ENCODE assay signal across 20 cellular contexts in the genomic region with DNA sequence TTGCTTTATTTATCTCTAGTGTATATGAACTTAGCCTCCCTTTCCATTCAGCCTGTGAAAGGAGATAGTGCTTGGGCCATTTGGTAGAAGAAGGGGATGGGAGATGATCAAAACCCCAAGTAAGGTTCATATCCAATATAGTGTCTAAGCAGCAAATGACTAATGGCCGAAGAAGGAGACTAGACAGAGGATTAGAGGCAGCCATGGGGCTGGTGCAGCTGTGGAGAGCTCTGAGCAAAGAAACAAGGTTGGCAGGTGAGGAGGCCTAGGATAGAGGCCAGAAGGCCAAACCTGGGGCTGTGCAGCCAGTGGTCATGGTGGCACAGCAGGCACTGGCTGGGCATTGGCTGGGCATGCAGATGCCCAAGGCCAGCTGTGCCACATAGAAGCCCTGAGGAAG. TPM values are rescaled to one million over a fixed set of nuclear protein-coding genes. Genes with fewer than 3 reads are reported as not detected.
DNase-seq lines count a peak whose midpoint lies in the region; ATAC-seq and TF ChIP-seq lines count a peak whose summit lies in the region.
"Had no signal": no experiment of that assay in that cellular context is flagged by ENCODE, and none has a peak within 500 bp of the region (broad histone marks: within the 10 kb centered on the region; RNA-seq: fewer than 3 reads in every experiment).

No MANE protein-coding gene starts in this region.

- H3K23ac ChIP-seq in neuronal stem cell (ENCODE audit: low read depth, low read length, poor library complexity): no peak overlapping the region

- no peaks in the 10 kb centered on the region for H3K36me3 ChIP-seq in CD4-positive, CD25-positive, alpha-beta regulatory T cell (ENCODE audit: control insufficient read depth, insufficient read depth, low read length)
- H3K36me3 ChIP-seq in Loucy (ENCODE audit: insufficient read depth, low read length) (no peaks in the 10 kb centered on the region), neuronal stem cell (replicated peaks in 1 of 2; ENCODE audit: control insufficient read depth in 2 of 2, insufficient read depth in 2 of 2, low read length in 2 of 2) (no peaks in the 10 kb centered on the region), GM23338 (ENCODE audit: insufficient read depth) (no peaks in the 10 kb centered on the region)
- H3K36me3 ChIP-seq: esophagus muscularis mucosa, Peyer's patch had no signal

- no peaks in the 10 kb centered on the region for H3F3A ChIP-seq in Loucy (ENCODE audit: low read depth)
- H3F3A ChIP-seq in GM23338 (replicated peaks; ENCODE audit: low read depth): no peaks in the 10 kb centered on the region

- H4K20me1 ChIP-seq in Loucy (ENCODE audit: insufficient read depth, low read length, poor library complexity, severe bottlenecking): no peaks in the 10 kb centered on the region
- no peaks in the 10 kb centered on the region for H4K20me1 ChIP-seq in GM23338 (replicated peaks; ENCODE audit: insufficient read depth)

- H3K9me3 ChIP-seq in CD4-positive, CD25-positive, alpha-beta regulatory T cell (ENCODE audit: control insufficient read depth in 2 of 2, low read length in 2 of 2): no peaks in the 10 kb centered on the region
- no peaks in the 10 kb centered on the region for H3K9me3 ChIP-seq in Loucy (ENCODE audit: insufficient read depth, low read depth, low read length)
- H3K9me3 ChIP-seq in neuronal stem cell (replicated peaks in 1 of 2; ENCODE audit: control insufficient read depth in 2 of 2, insufficient read depth in 1 of 2, low read depth in 1 of 2, low read length in 2 of 2): peaks cover 2 to 6% of the 10 kb centered on the region in 2 donors
- H3K9me3 ChIP-seq: esophagus muscularis mucosa, Peyer's patch had no signal

- H3K18ac ChIP-seq in neuronal stem cell (ENCODE audit: low read length): peak overlapping the region; percentile 46

- TF ChIP-seq CTCF in Loucy (conservative IDR thresholded peaks at IDR 0.05; ENCODE audit: low read length) (no peak), chondrocyte (IDR thresholded peaks at IDR 0.05) (no peak), GM23338 (conservative IDR thresholded peaks at IDR 0.05; ENCODE audit: low read depth in 2 of 2) (no peak)

- H2AFZ ChIP-seq in Loucy (ENCODE audit: low read length): peak overlapping the region; percentile 61; the same call in 1 of the 2 replicates
- H2AFZ ChIP-seq in neuronal stem cell (ENCODE audit: low read length): no peak overlapping the region
- H2AFZ ChIP-seq in GM23338: no peak overlapping the region

- peak overlapping the region; percentile 53 to 94 (median 84) for H3K4me3 Mint-ChIP-seq in CD4-positive, CD25-positive, alpha-beta regulatory T cell
- H3K4me3 Mint-ChIP-seq in chondrocyte (ENCODE audit: unreplicated experiment) (no peak overlapping the region), T-cell (peak overlapping the region in 1 of 3 donors; percentile 36), GM23338 (no peak overlapping the region)
- H3K4me3 Mint-ChIP-seq: H9 had no signal

- peak overlapping the region in 2 of 3 donors; percentile 73 to 92 for H3K27ac Mint-ChIP-seq in CD4-positive, CD25-positive, alpha-beta regulatory T cell
- H3K27ac Mint-ChIP-seq in chondrocyte (ENCODE audit: unreplicated experiment) (peak overlapping the region; percentile 65), T-cell (peak overlapping the region in 1 of 2 donors; percentile 83), GM23338 (no peak overlapping the region)
- H3K27ac Mint-ChIP-seq: H9 had no signal

- peak overlapping the region; percentile 51 for H3K4me3 ChIP-seq in CD4-positive, CD25-positive, alpha-beta regulatory T cell (ENCODE audit: low read depth, low read length)
- H3K4me3 ChIP-seq in Loucy (ENCODE audit: low read length, poor library complexity, severe bottlenecking) (no peak overlapping the region), neuronal stem cell (ENCODE audit: low read length in 2 of 2) (no peak overlapping the region), GM23338 (no peak overlapping the region)
- H3K4me3 ChIP-seq: esophagus muscularis mucosa, lung, Peyer's patch had no signal

- H3K79me1 ChIP-seq in neuronal stem cell (ENCODE audit: low read depth, low read length): no peaks in the 10 kb centered on the region

- H2BK5ac ChIP-seq in neuronal stem cell (ENCODE audit: low read length): no peak overlapping the region

- no peak overlapping the region for H2BK120ac ChIP-seq in neuronal stem cell (ENCODE audit: low read depth, low read length)

- H3K4ac ChIP-seq in neuronal stem cell (ENCODE audit: low read length): no peak overlapping the region

- H2AK5ac ChIP-seq in neuronal stem cell (ENCODE audit: low read depth, low read length): no peak overlapping the region

- ATAC-seq in CD4-positive, CD25-positive, alpha-beta regulatory T cell (ENCODE audit: low read depth in 2 of 2): no peak
- ATAC-seq in T-cell (replicated peaks in 1 of 4): no peak
- no peak for ATAC-seq in HG02763 (IDR thresholded peaks at IDR 0.05; ENCODE audit: unreplicated experiment)
- ATAC-seq in GM23338: no peak

- no CpG with 5 or more reads among the region's 1 CpG for WGBS in neuronal stem cell (ENCODE audit: extremely low coverage in 2 of 2, insufficient read length in 2 of 2, insufficient replicate concordance in 1 of 2), 2 donors

- peaks cover 6 to 57% (median 28%) of the 10 kb centered on the region in 4 donors for H3K4me1 Mint-ChIP-seq in CD4-positive, CD25-positive, alpha-beta regulatory T cell
- H3K4me1 Mint-ChIP-seq in chondrocyte (ENCODE audit: low read depth) (peaks cover 73% of the 10 kb centered on the region), T-cell (peaks cover 13 to 27% (median 26%) of the 10 kb centered on the region in 3 donors), GM23338 (peaks cover 37% of the 10 kb centered on the region)

- H3K4me2 ChIP-seq in Loucy (ENCODE audit: low read depth, low read length, poor library complexity, severe bottlenecking): peak overlapping the region; percentile 5
- H3K4me2 ChIP-seq in neuronal stem cell (ENCODE audit: insufficient read depth, low read length, poor library complexity, severe bottlenecking): no peak overlapping the region
- H3K4me2 ChIP-seq in GM23338: no peak overlapping the region
- H3K4me2 ChIP-seq: KMS-11 had no signal

- H3K79me2 ChIP-seq in Loucy (ENCODE audit: insufficient read depth, low read length): no peaks in the 10 kb centered on the region
- H3K79me2 ChIP-seq in GM23338 (replicated peaks; ENCODE audit: insufficient read depth): no peaks in the 10 kb centered on the region

- no peaks in the 10 kb centered on the region for H3K27me3 Mint-ChIP-seq in CD4-positive, CD25-positive, alpha-beta regulatory T cell
- no peaks in the 10 kb centered on the region for H3K27me3 Mint-ChIP-seq in chondrocyte (ENCODE audit: low read depth)
- H3K27me3 Mint-ChIP-seq in T-cell: no peaks in the 10 kb centered on the region
- peaks cover 13% of the 10 kb centered on the region for H3K27me3 Mint-ChIP-seq in GM23338 (ENCODE audit: insufficient read depth, low read depth, poor library complexity)

- no peak for DNase-seq in CD4-positive, CD25-positive, alpha-beta regulatory T cell
- DNase-seq in chondrocyte (ENCODE audit: low spot score) (no peak), neuronal stem cell (ENCODE audit: low spot score) (no peak), T-cell (no peak), GM23338 (ENCODE audit: low spot score) (no peak)
- no peak for DNase-seq in activated effector memory CD4-positive, alpha-beta T cell treated with anti-CD3 and anti-CD28 coated beads, Interleukin-2, amount 50 U/mL, for 16 hours
- DNase-seq: activated CD8-positive, alpha-beta memory T cell treated with anti-CD3 and anti-CD28 coated beads, Interleukin-2, amount 50 U/mL, for 48 hours; H9; NCI-H146; NCI-H524 treated with DMSO at 0.1 percent for 48 hours; Peyer's patch; stimulated activated CD4-positive, alpha-beta T cell treated with anti-CD3 and anti-CD28 coated beads, Interleukin-12 subunit alpha, Interleukin-12 subunit beta, amount 100 ng/mL, for 4 hours had no signal

- POLR2A ChIA-PET in T-cell (lab: Charles Lee): no interaction called here

- H4K91ac ChIP-seq in neuronal stem cell (ENCODE audit: low read depth, low read length, poor library complexity): no peak overlapping the region

- CTCF ChIA-PET in T-cell (lab: Charles Lee): no interaction called here

- H3K9me2 ChIP-seq in Loucy (replicated peaks; ENCODE audit: low read depth, low read length): no peaks in the 10 kb centered on the region
- H3K9me2 ChIP-seq in GM23338 (ENCODE audit: insufficient read depth): peaks cover 12% of the 10 kb centered on the region; the same call in 1 of the 2 replicates

- H2BK15ac ChIP-seq in neuronal stem cell (ENCODE audit: low read length): no peak overlapping the region

- peaks cover 0 to 3% (median 0%) of the 10 kb centered on the region in 7 donors for H3K9me3 Mint-ChIP-seq in CD4-positive, CD25-positive, alpha-beta regulatory T cell
- H3K9me3 Mint-ChIP-seq in chondrocyte (ENCODE audit: low read depth) (peaks cover 4% of the 10 kb centered on the region), T-cell (no peaks in the 10 kb centered on the region), GM23338 (no peaks in the 10 kb centered on the region; the same call in 2 of the 3 replicates)
- H3K9me3 Mint-ChIP-seq: activated naive CD4-positive, alpha-beta T cell treated with anti-CD3 and anti-CD28 coated beads, Interleukin-2, amount 50 U/mL, for 72 hours had no signal

- no peaks in the 10 kb centered on the region for H3K27me3 ChIP-seq in CD4-positive, CD25-positive, alpha-beta regulatory T cell (ENCODE audit: control insufficient read depth, insufficient read depth, low read length)
- H3K27me3 ChIP-seq in Loucy (ENCODE audit: insufficient read depth, low read length, poor library complexity, severe bottlenecking) (no peaks in the 10 kb centered on the region), neuronal stem cell (ENCODE audit: control insufficient read depth in 3 of 3, insufficient read depth in 3 of 3, low read depth in 1 of 3, low read length in 3 of 3) (no peaks in the 10 kb centered on the region), GM23338 (ENCODE audit: insufficient read depth) (no peaks in the 10 kb centered on the region)
- H3K27me3 ChIP-seq: esophagus muscularis mucosa, Peyer's patch had no signal

- no peak overlapping the region for H2BK12ac ChIP-seq in neuronal stem cell (ENCODE audit: low read length)

- peaks cover 33% of the 10 kb centered on the region for H3K4me1 ChIP-seq in CD4-positive, CD25-positive, alpha-beta regulatory T cell (ENCODE audit: control insufficient read depth, insufficient read depth, low read length, poor library complexity, severe bottlenecking)
- H3K4me1 ChIP-seq in Loucy (ENCODE audit: insufficient read depth, low read length, poor library complexity, severe bottlenecking) (peaks cover 35% of the 10 kb centered on the region), neuronal stem cell (ENCODE audit: control insufficient read depth in 2 of 2, insufficient read depth in 1 of 2, low read depth in 1 of 2, low read length in 2 of 2) (peaks cover 16 to 17% of the 10 kb centered on the region in 2 donors), GM23338 (ENCODE audit: insufficient read depth) (peaks cover 18% of the 10 kb centered on the region)

- peaks cover 4% of the 10 kb centered on the region for H3K36me3 Mint-ChIP-seq in CD4-positive, CD25-positive, alpha-beta regulatory T cell
- H3K36me3 Mint-ChIP-seq in chondrocyte (ENCODE audit: low read depth): no peaks in the 10 kb centered on the region
- H3K36me3 Mint-ChIP-seq in T-cell: no peaks in the 10 kb centered on the region
- H3K36me3 Mint-ChIP-seq in GM23338 (ENCODE audit: low read depth): peaks cover 4% of the 10 kb centered on the region; the same call in 1 of the 3 replicates

- H3K9ac ChIP-seq in Loucy (ENCODE audit: low read depth, low read length, poor library complexity, severe bottlenecking) (no peak overlapping the region), neuronal stem cell (ENCODE audit: low read depth, low read length, poor library complexity) (no peak overlapping the region)
- H3K9ac ChIP-seq: KMS-11 had no signal

- no peak overlapping the region for H3K27ac ChIP-seq in CD4-positive, CD25-positive, alpha-beta regulatory T cell (ENCODE audit: insufficient read depth, low read length, poor library complexity, severe bottlenecking)
- H3K27ac ChIP-seq in neuronal stem cell (replicated peaks; ENCODE audit: low read length) (no peak overlapping the region), GM23338 (ENCODE audit: low read depth) (no peak overlapping the region)
- H3K27ac ChIP-seq: KMS-11 had no signal

- no peak overlapping the region for H3K14ac ChIP-seq in neuronal stem cell (ENCODE audit: low read length)

- H4K8ac ChIP-seq in neuronal stem cell (ENCODE audit: low read depth, low read length): no peak overlapping the region

RNA-seq across cellular contexts. Expression of gene CPA1, which starts 10.5 kb away (rescaled TPM):
- total RNA-seq in CD4-positive, CD25-positive, alpha-beta regulatory T cell: not detected
- under 1 TPM in 1 of 4 donors, not detected in 3; 0.25 TPM for polyA plus RNA-seq in CD4-positive, CD25-positive, alpha-beta regulatory T cell
- total RNA-seq in chondrocyte (0.20 TPM in 1 of 3 replicates, not detected in the others), T-cell (10 to 100 TPM in 3 of 5 donors, not detected in 2; 15.8 to 22.5 (median 16.0) TPM)
- 0.22 TPM for polyA plus RNA-seq in neuronal stem cell (2013, experiment 1 of 2)
- polyA plus RNA-seq in neuronal stem cell (2013, experiment 2 of 2): 0.08 TPM
- not detected in 2 replicates for total RNA-seq in GM23338 (2014; rRNA removed; shearing (Covaris generic))
- not detected in 2 replicates for polyA plus RNA-seq in GM23338 (2016; fragmentation: Nextera tagmentation; extraction: Ambion mirVana)
- total RNA-seq: activated naive CD4-positive, alpha-beta T cell treated with anti-CD3 and anti-CD28 coated beads, Interleukin-2, amount 50 U/mL, for 72 hours; esophagus muscularis mucosa; H9; Peyer's patch; T-helper 1 cell treated with Interleukin-12 subunit alpha and Interleukin-12 subunit beta and Interleukin-4 antibody, amounts not matched to agents 30 ng/mL and 1 ng/mL, for 36 hours had no signal

RNA-seq across cellular contexts. Expression of gene CPA5, which starts 25.2 kb away (rescaled TPM):
- total RNA-seq in CD4-positive, CD25-positive, alpha-beta regulatory T cell: 4.3 TPM
- polyA plus RNA-seq in CD4-positive, CD25-positive, alpha-beta regulatory T cell: 10 to 100 TPM; 23.6 to 86.2 (median 61.0) TPM
- total RNA-seq in chondrocyte (not detected in 3 replicates), T-cell (1 to 10 TPM in 4 of 5 donors, not detected in 1; 1.2 to 9.4 (median 4.5) TPM)
- 0.11 TPM for polyA plus RNA-seq in neuronal stem cell (2013, experiment 1 of 2)
- polyA plus RNA-seq in neuronal stem cell (2013, experiment 2 of 2): 0.03 TPM
- total RNA-seq in GM23338 (2014; rRNA removed; shearing (Covaris generic)): not detected in 2 replicates
- polyA plus RNA-seq in GM23338 (2016; fragmentation: Nextera tagmentation; extraction: Ambion mirVana): not detected in 2 replicates
- total RNA-seq: esophagus muscularis mucosa, H9, lung, omental fat pad, Peyer's patch had no signal

Comparison
In these comparisons a context has a peak if more than half of its experiments do, and no peak if none do; other contexts are left out.
1. H3K4me3 Mint-ChIP-seq: peak in CD4-positive, CD25-positive, alpha-beta regulatory T cell (4 of 4); none in chondrocyte (single experiment) and GM23338 (single experiment).